ENCODE assay signal across 8 cellular contexts in the genomic region with DNA sequence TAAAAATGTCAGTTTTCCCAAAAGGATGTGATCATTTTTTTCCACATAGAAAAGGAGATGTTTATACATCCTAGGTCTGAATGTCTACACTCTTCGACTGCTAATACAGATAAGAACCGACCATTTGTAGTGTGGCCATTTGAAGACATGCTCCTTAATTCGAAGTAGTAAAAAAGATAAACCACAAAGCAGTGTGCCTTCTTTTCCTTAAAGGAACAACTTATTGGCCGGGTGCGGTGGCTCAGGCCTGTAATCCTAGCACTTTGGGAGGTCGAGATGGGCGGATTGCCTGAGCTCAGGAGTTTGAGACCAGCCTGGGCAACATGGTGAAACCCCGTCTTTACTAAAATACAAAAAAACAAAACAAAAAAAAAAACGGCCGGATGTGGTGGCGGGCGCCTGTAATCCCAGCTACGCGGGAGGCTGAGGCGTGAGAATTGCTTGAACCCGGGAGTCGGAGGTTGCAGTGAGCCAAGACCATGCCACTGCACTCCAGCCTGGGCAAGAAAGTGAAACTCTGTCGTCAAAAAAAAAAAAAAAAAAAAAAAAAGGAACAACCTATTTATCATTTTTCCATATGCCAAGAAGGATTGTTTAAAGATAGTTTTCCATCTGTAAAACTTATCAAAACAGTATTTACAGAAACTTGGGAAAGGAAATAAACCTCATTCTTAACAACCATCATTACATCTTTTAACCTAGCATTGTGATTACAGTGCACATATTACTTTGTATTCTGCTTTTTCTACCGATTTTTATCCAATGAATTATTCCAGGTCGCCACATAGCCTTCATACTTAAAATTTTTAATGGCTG. TPM values are rescaled to one million over a fixed set of nuclear protein-coding genes. Genes with fewer than 3 reads are reported as not detected.
A peak's percentile ranks its signal among the peaks of the same experiment; 100 is the strongest.
DNase-seq lines count a peak whose midpoint lies in the region; ATAC-seq, FAIRE-seq and TF ChIP-seq lines count a peak whose summit lies in the region.

No MANE protein-coding gene starts in this region.

- H3K9me3 ChIP-seq in heart right ventricle = no peaks in the 10 kb centered on the region
- H3K9me3 ChIP-seq in right atrium auricular region = no peaks in the 10 kb centered on the region
- no peaks in the 10 kb centered on the region for H3K9me3 ChIP-seq in keratinocyte (ENCODE audit: control insufficient read depth, low read depth, low read length)
- H3K9me3 ChIP-seq in uterus = no peaks in the 10 kb centered on the region
- H3K9me3 ChIP-seq in right lobe of liver = no peaks in the 10 kb centered on the region

- no peaks in the 10 kb centered on the region for H3K9me3 Mint-ChIP-seq in activated naive CD4-positive, alpha-beta T cell treated with anti-CD3 and anti-CD28 coated beads, Interleukin-2, amount 10 ng/mL, durations not matched to agents 7 days and 5 days

- TF ChIP-seq POLR2A in uterus (IDR thresholded peaks at IDR 0.05) (no peak), right lobe of liver (IDR thresholded peaks at IDR 0.05) (no peak)

- no peaks in the 10 kb centered on the region for H3K79me2 ChIP-seq in keratinocyte (ENCODE audit: control insufficient read depth, insufficient read depth, low read length)

- H4K20me1 ChIP-seq in keratinocyte (ENCODE audit: control insufficient read depth, extremely low read depth, insufficient read depth, low read length) = no peaks in the 10 kb centered on the region

- peaks cover 43% of the 10 kb centered on the region for H3K4me1 Mint-ChIP-seq in activated naive CD4-positive, alpha-beta T cell treated with anti-CD3 and anti-CD28 coated beads, Interleukin-2, amount 10 ng/mL, durations not matched to agents 7 days and 5 days

- dilution Hi-C loops in keratinocyte (cut with MboI; ENCODE audit: extremely low pct_ligation_motif_present, low sequenced_read_pairs) = no loop called here

- CTCF ChIA-PET in activated naive CD4-positive, alpha-beta T cell treated with anti-CD3 and anti-CD28 coated beads, Interleukin-2, amount 10 ng/mL, durations not matched to agents 7 days and 5 days (lab: Charles Lee) = no interaction called here

- H3K9ac ChIP-seq in keratinocyte (ENCODE audit: control insufficient read depth, extremely low read depth, insufficient read depth, low read length) = peak overlapping the region; percentile 74

- H3K27ac ChIP-seq in heart right ventricle (peak overlapping the region in 8 of 10 donors; percentile 65 to 90 (median 82)), right atrium auricular region (peak overlapping the region in 1 of 2 donors; percentile 89), keratinocyte (ENCODE audit: control insufficient read depth, insufficient read depth, low read length) (peak overlapping the region; percentile 84), uterus (peak overlapping the region; percentile 81 to 96), right lobe of liver (no peak overlapping the region)

- FAIRE-seq in keratinocyte (lab: Jason Lieb, UNC) = no peak

- H3K4me3 ChIP-seq in heart right ventricle = peak overlapping the region in 5 of 10 donors; percentile 29 to 74 (median 65)
- no peak overlapping the region for H3K4me3 ChIP-seq in right atrium auricular region
- H3K4me3 ChIP-seq in keratinocyte (ENCODE audit: control insufficient read depth in 2 of 3, extremely low read depth in 1 of 3, insufficient read depth in 2 of 3, low read depth in 1 of 3, low read length in 3 of 3) = peak overlapping the region in 2 of 3 experiments; percentile 42 to 66
- no peak overlapping the region for H3K4me3 ChIP-seq in uterus
- H3K4me3 ChIP-seq in right lobe of liver = no peak overlapping the region

- no peaks in the 10 kb centered on the region for H3K9me1 ChIP-seq in keratinocyte (ENCODE audit: control insufficient read depth, extremely low read depth, insufficient read depth, low read length)

- intact Hi-C loops in heart right ventricle (cut with DNase I) = no loop called here
- intact Hi-C loops in uterus (cut with DNase I; ENCODE audit: low total_unique reads) = no loop called here
- intact Hi-C loops in right lobe of liver (cut with DNase I) = no loop called here

- DNase-seq in heart right ventricle (no peak), right atrium auricular region (ENCODE audit: low spot score) (no peak), keratinocyte (ENCODE audit: low read depth, low spot score) (no peak), uterus (no peak), NCI-H187 (lab: John Stamatoyannopoulos, UW) (no peak), right lobe of liver (no peak)
- peak; percentile 20 for DNase-seq in activated naive CD4-positive, alpha-beta T cell treated with anti-CD3 and anti-CD28 coated beads, Interleukin-2, amount 10 ng/mL, durations not matched to agents 7 days and 5 days

- H3K27me3 Mint-ChIP-seq in activated naive CD4-positive, alpha-beta T cell treated with anti-CD3 and anti-CD28 coated beads, Interleukin-2, amount 10 ng/mL, durations not matched to agents 7 days and 5 days = no peaks in the 10 kb centered on the region

- peaks cover 0 to 6% (median 0%) of the 10 kb centered on the region in 7 donors for H3K27me3 ChIP-seq in heart right ventricle
- no peaks in the 10 kb centered on the region for H3K27me3 ChIP-seq in right atrium auricular region
- no peaks in the 10 kb centered on the region for H3K27me3 ChIP-seq in keratinocyte (ENCODE audit: control insufficient read depth, extremely low read depth, insufficient read depth, low read length)
- H3K27me3 ChIP-seq in uterus = no peaks in the 10 kb centered on the region
- H3K27me3 ChIP-seq in right lobe of liver = peaks cover 0 to 10% of the 10 kb centered on the region in 2 donors

- TF ChIP-seq CTCF in heart right ventricle (IDR thresholded peaks at IDR 0.05) (no peak), right atrium auricular region (IDR thresholded peaks at IDR 0.05) (no peak), keratinocyte (optimal IDR thresholded peaks at IDR 0.05 in 1 of 3, IDR thresholded peaks at IDR 0.05 in 1 of 3, conservative IDR thresholded peaks at IDR 0.05 in 1 of 3; ENCODE audit: extremely low read depth in 1 of 3, insufficient read depth in 2 of 3, low read length in 3 of 3) (no peak), uterus (IDR thresholded peaks at IDR 0.05) (no peak), right lobe of liver (IDR thresholded peaks at IDR 0.05) (no peak)

- H3K36me3 ChIP-seq in heart right ventricle (no peaks in the 10 kb centered on the region), right atrium auricular region (no peaks in the 10 kb centered on the region), keratinocyte (ENCODE audit: control insufficient read depth in 2 of 2, extremely low read depth in 1 of 2, insufficient read depth in 2 of 2, low read length in 2 of 2) (no peaks in the 10 kb centered on the region), uterus (no peaks in the 10 kb centered on the region), right lobe of liver (no peaks in the 10 kb centered on the region)

- ATAC-seq in heart right ventricle (no peak), GM18909 (IDR thresholded peaks at IDR 0.05; ENCODE audit: poor library complexity, unreplicated experiment) (no peak), right lobe of liver (no peak)

- no peak overlapping the region for H2AFZ ChIP-seq in keratinocyte (ENCODE audit: control insufficient read depth, low read length)

- peaks cover 0 to 27% (median 0%) of the 10 kb centered on the region in 9 donors for H3K4me1 ChIP-seq in heart right ventricle
- peaks cover 0 to 11% of the 10 kb centered on the region in 2 donors for H3K4me1 ChIP-seq in right atrium auricular region
- peaks cover 6% of the 10 kb centered on the region for H3K4me1 ChIP-seq in keratinocyte (ENCODE audit: control insufficient read depth, extremely low read depth, insufficient read depth, low read length)
- no peaks in the 10 kb centered on the region for H3K4me1 ChIP-seq in uterus
- no peaks in the 10 kb centered on the region for H3K4me1 ChIP-seq in right lobe of liver

- H3K4me3 Mint-ChIP-seq in activated naive CD4-positive, alpha-beta T cell treated with anti-CD3 and anti-CD28 coated beads, Interleukin-2, amount 10 ng/mL, durations not matched to agents 7 days and 5 days = peak overlapping the region; percentile 95

- peaks cover 21% of the 10 kb centered on the region for H3K36me3 Mint-ChIP-seq in activated naive CD4-positive, alpha-beta T cell treated with anti-CD3 and anti-CD28 coated beads, Interleukin-2, amount 10 ng/mL, durations not matched to agents 7 days and 5 days

- peak overlapping the region; percentile 74 for H3K4me2 ChIP-seq in keratinocyte (ENCODE audit: control insufficient read depth, extremely low read depth, insufficient read depth, low read depth, low read length)

- peak overlapping the region; percentile 95 for H3K27ac Mint-ChIP-seq in activated naive CD4-positive, alpha-beta T cell treated with anti-CD3 and anti-CD28 coated beads, Interleukin-2, amount 10 ng/mL, durations not matched to agents 7 days and 5 days

- whole genome bisulfite sequencing in heart right ventricle, 2 donors = 69 to 82% methylated on average over 20 of the region's 20 CpGs
- 53% methylated on average over 19 of the region's 20 CpGs for WGBS in right lobe of liver (ENCODE audit: insufficient coverage, low coverage, low lambda C conversion rate, missing lambda C conversion rate)

RNA-seq across cellular contexts. Expression of a gene that starts 2.6 kb away (rescaled TPM):
- total RNA-seq in heart right ventricle = 1 to 10 TPM; 1.4 to 3.4 (median 2.6) TPM
- polyA plus RNA-seq in heart right ventricle = 1 to 10 TPM; 1.8 to 8.9 TPM
- 10 to 100 TPM in 1 of 2 donors, 1 to 10 TPM in 1; 9.9 to 12.2 TPM for total RNA-seq in right atrium auricular region
- 5.2 to 14.5 TPM (median 11.4 TPM) in 3 replicates for polyA plus RNA-seq in keratinocyte
- polyA plus RNA-seq in keratinocyte (2011; ENCODE audit: low read depth) = 2.4 TPM
- 2.0 and 3.8 TPM in 2 replicates for polyA plus RNA-seq in keratinocyte (2011; cell fraction: cytosol; rRNA removed)
- 32.2 and 35.8 TPM in 2 replicates for polyA plus RNA-seq in keratinocyte (2011; cell fraction: nucleus; rRNA removed)
- 3.2 and 6.1 TPM in 2 replicates for polyA plus RNA-seq in keratinocyte (2012; ENCODE audit: low replicate concordance)
- 0.89 to 7.8 TPM (median 4.7 TPM) in 3 replicates for polyA minus RNA-seq in keratinocyte
- polyA minus RNA-seq in keratinocyte (2011; cell fraction: cytosol; rRNA and poly(A)+ RNA removed) = 1.2 TPM
- 6.4 and 12.7 TPM in 2 replicates for polyA minus RNA-seq in keratinocyte (2011; cell fraction: nucleus; rRNA and poly(A)+ RNA removed)
- total RNA-seq in uterus = 10 to 100 TPM; 14.4 to 26.1 (median 22.6) TPM
- total RNA-seq in right lobe of liver = 1 to 10 TPM in 4 of 6 experiments, under 1 TPM in 2; 0.37 to 2.0 (median 1.1) TPM

Comparison
In these comparisons a context has a peak if more than half of its experiments do, and no peak if none do; other contexts are left out.
1. H3K27ac ChIP-seq: peak in heart right ventricle (8 of 10), keratinocyte (single experiment) and uterus (2 of 2); none in right lobe of liver (0 of 3).
2. H3K4me3 ChIP-seq: peak in keratinocyte (2 of 3); none in right atrium auricular region (0 of 2), uterus (0 of 2) and right lobe of liver (0 of 3).